Comparison of ENCODE assay signal across 16 cellular contexts in genomic region chr2:200396726-200397348, GRCh38.
DNase-seq lines count a peak whose midpoint lies in the region; ATAC-seq and TF ChIP-seq lines count a peak whose summit lies in the region.
"Had no signal": no experiment of that assay in that cellular context is flagged by ENCODE, and none has a peak within 500 bp of the region (broad histone marks: within the 10 kb centered on the region; RNA-seq: fewer than 3 reads in every experiment).

No MANE protein-coding gene starts in this region.

- H3K27ac ChIP-seq in body of pancreas, result peak overlapping the region in 1 of 4 donors; percentile 44
- H3K27ac ChIP-seq: BLaER1 treated with 17β-estradiol and CSF1 and Interleukin-3, amounts not matched to agents 10 nM and 100 nM; heart left ventricle; HL-60; spleen had no signal

- no peaks in the 10 kb centered on the region for H3K4me1 ChIP-seq in body of pancreas
- H3K4me1 ChIP-seq: BLaER1 treated with 17β-estradiol and CSF1 and Interleukin-3, amounts not matched to agents 10 nM and 100 nM; spleen had no signal

- no peak for TF ChIP-seq CTCF in body of pancreas (IDR thresholded peaks at IDR 0.05)

- no peaks in the 10 kb centered on the region for H3K36me3 ChIP-seq in body of pancreas (replicated peaks in 1 of 2; ENCODE audit: insufficient read depth in 1 of 2, low read depth in 2 of 2)
- H3K36me3 ChIP-seq in H7 (replicated peaks; ENCODE audit: control insufficient read depth, insufficient read depth, low read length), result peaks cover 2% of the 10 kb centered on the region
- H3K36me3 ChIP-seq: spleen had no signal

- WGBS in body of pancreas, 2 donors, result 49 to 69% methylated on average over 3 of the region's 3 CpGs

- no peaks in the 10 kb centered on the region for H3K9me3 ChIP-seq in body of pancreas
- H3K9me3 ChIP-seq: heart left ventricle, spleen had no signal

- peak; percentile 50 for DNase-seq in ACHN
- DNase-seq in body of pancreas, result no peak
- DNase-seq in left kidney (ENCODE audit: low read depth, low spot score), result peak; percentile 59
- no peak for DNase-seq in middle frontal gyrus (ENCODE audit: extremely low spot score, low spot score)
- no peak for DNase-seq in SKM-1 (lab: John Stamatoyannopoulos, UW; ENCODE audit: unreplicated experiment)
- DNase-seq in H7, result no peak
- DNase-seq: activated CD4-positive, CD25-positive, alpha-beta regulatory T cell treated with anti-CD3 and anti-CD28 coated beads, Interleukin-2, amount 50 U/mL, for 72 hours; heart left ventricle; midbrain; NCI-H2029 treated with DMSO at 0.1 percent for 48 hours; SHP77; spleen had no signal

- in situ Hi-C loops in ACHN (cut with HindIII; ENCODE audit: low pct_ligation_motif_present, low pct_unique_long_range_greater_than_20kb, low sequenced_read_pairs), result no loop called here

- no peaks in the 10 kb centered on the region for H3K27me3 ChIP-seq in body of pancreas
- H3K27me3 ChIP-seq in H7 (ENCODE audit: control insufficient read depth, insufficient read depth, low read length), result no peaks in the 10 kb centered on the region
- H3K27me3 ChIP-seq: BLaER1 treated with 17β-estradiol and CSF1 and Interleukin-3, amounts not matched to agents 10 nM and 100 nM; heart left ventricle; spleen had no signal

- intact Hi-C loops in body of pancreas (cut with DNase I), result no loop called here

- no peak for TF ChIP-seq POLR2A in body of pancreas (IDR thresholded peaks at IDR 0.05)

- peak; percentile 46 for ATAC-seq in HG03354 (IDR thresholded peaks at IDR 0.05; ENCODE audit: poor library complexity, severe bottlenecking, unreplicated experiment)
- peak; percentile 45 for ATAC-seq in body of pancreas
- no peak for ATAC-seq in HG02678 (IDR thresholded peaks at IDR 0.05; ENCODE audit: unreplicated experiment)
- ATAC-seq: heart left ventricle had no signal

- H3K4me3 ChIP-seq in body of pancreas (no peak overlapping the region), H7 (ENCODE audit: insufficient read depth, low read depth, low read length) (no peak overlapping the region)
- H3K4me3 ChIP-seq: BLaER1 treated with 17β-estradiol and CSF1 and Interleukin-3, amounts not matched to agents 10 nM and 100 nM; heart left ventricle; spleen had no signal

Comparison
In these comparisons a context has a peak if more than half of its experiments do, and no peak if none do; other contexts are left out.
1. DNase-seq: peak in ACHN (single experiment) and left kidney (single experiment); none in body of pancreas (0 of 4), middle frontal gyrus (single experiment), SKM-1 (single experiment) and H7 (single experiment).